8 cellular contexts compared by ENCODE assay signal in the genomic region with DNA sequence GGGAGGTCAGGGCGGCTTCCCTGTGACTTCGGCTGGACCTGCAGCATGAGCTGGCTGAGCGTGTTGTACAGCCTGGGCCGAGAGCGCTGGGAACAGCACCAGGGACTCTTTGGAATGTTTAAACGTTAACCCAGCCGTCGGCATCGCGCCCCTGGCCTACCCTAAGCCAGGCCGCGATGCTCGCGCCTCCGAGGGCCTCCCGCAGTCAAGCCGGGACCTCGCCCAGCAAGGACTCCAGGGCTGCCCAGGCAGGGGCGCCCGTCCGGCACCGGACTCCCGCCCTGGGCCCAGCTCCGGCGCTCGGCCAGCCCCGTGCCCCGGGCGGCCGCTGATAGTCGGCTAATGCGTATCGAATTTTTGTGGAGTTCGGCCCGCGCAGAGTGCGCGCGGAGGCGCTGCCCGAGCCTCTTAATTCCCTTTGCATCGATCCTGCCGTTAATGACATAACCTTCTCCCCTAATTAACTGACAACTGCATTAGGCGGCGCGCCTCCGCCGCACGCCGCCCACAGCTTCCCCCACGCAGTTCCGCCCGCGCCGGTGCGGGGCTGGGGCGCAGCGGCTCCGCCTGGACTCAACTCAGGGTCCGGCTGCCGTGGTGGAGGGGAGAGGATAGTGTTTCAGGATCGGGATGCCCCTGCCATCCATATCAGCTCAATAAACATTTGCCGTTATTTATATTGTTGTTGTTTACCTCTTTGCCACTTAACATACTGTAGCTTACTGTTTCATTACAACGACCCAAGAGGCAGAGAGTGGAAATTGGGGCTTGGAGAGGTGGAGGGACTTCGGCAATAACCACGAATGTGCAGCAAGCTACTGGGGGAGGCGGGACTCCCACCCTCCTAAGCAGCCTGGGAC. TPM values are rescaled to one million over a fixed set of nuclear protein-coding genes. Genes with fewer than 3 reads are reported as not detected.
A peak's percentile ranks its signal among the peaks of the same experiment; 100 is the strongest.
DNase-seq lines count a peak whose midpoint lies in the region; ATAC-seq and TF ChIP-seq lines count a peak whose summit lies in the region.

No MANE protein-coding gene starts in this region.

- no peak for DNase-seq in activated naive CD4-positive, alpha-beta T cell treated with anti-CD3 and anti-CD28 coated beads, Interleukin-2, amount 10 ng/mL, durations not matched to agents 7 days and 5 days
- no peak for DNase-seq in activated naive CD4-positive, alpha-beta T cell treated with anti-CD3 and anti-CD28 coated beads, Interleukin-2, amount 50 U/mL, for 16 hours
- no peak for DNase-seq in activated CD8-positive, alpha-beta T cell treated with anti-CD3 and anti-CD28 coated beads for 36 hours
- DNase-seq in cardiac muscle cell (ENCODE audit: low read depth in 1 of 2, low spot score in 1 of 2) (peak; percentile 35 to 47), ovary (peak in 3 of 5 donors; percentile 14 to 42 (median 22)), anterior cingulate cortex (lab: John Stamatoyannopoulos, UW) (no peak), mesenteric fat pad (ENCODE audit: low spot score) (no peak)

- H3K27me3 ChIP-seq in cardiac muscle cell (peaks cover 33% of the 10 kb centered on the region), ovary (no peaks in the 10 kb centered on the region)

- peaks cover 71% of the 10 kb centered on the region for H3K27me3 Mint-ChIP-seq in activated naive CD4-positive, alpha-beta T cell treated with anti-CD3 and anti-CD28 coated beads, Interleukin-2, amount 10 ng/mL, durations not matched to agents 7 days and 5 days
- peaks cover 43% of the 10 kb centered on the region for H3K27me3 Mint-ChIP-seq in activated CD8-positive, alpha-beta T cell treated with anti-CD3 and anti-CD28 coated beads for 36 hours

- H3K4me3 ChIP-seq in cardiac muscle cell (peak overlapping the region; percentile 22), ovary (peak overlapping the region; percentile 30)

- no peaks in the 10 kb centered on the region for H3K9me3 ChIP-seq in cardiac muscle cell (ENCODE audit: low read depth)
- H3K9me3 ChIP-seq in ovary = no peaks in the 10 kb centered on the region

- WGBS in ovary, 3 donors = 2 to 3% (median 2%) methylated on average over 63 to 67 of the region's 67 CpGs

- CTCF ChIA-PET in activated naive CD4-positive, alpha-beta T cell treated with anti-CD3 and anti-CD28 coated beads, Interleukin-2, amount 10 ng/mL, durations not matched to agents 7 days and 5 days (lab: Charles Lee) = interaction anchor here (0.9 kb wide), 1 partner anchor 19 kb away, joined by 3 read pairs; no protein-coding TSS in a partner anchor
- CTCF ChIA-PET in activated CD8-positive, alpha-beta T cell treated with anti-CD3 and anti-CD28 coated beads for 36 hours (lab: Charles Lee) = interaction anchor here (0.9 kb wide), 1 partner anchor 10 kb away, joined by 3 read pairs; no protein-coding TSS in a partner anchor

- H3K27ac ChIP-seq in cardiac muscle cell (no peak overlapping the region), ovary (no peak overlapping the region)

- TF ChIP-seq POLR2A in ovary (IDR thresholded peaks at IDR 0.05) = no peak

- POLR2A ChIA-PET in activated CD8-positive, alpha-beta T cell treated with anti-CD3 and anti-CD28 coated beads for 36 hours (lab: Charles Lee) = interaction anchor here (1.3 kb wide), 1 partner anchor 29 kb away, joined by 3 read pairs; a partner anchor contains a TSS

- no peak overlapping the region for H3K27ac Mint-ChIP-seq in activated naive CD4-positive, alpha-beta T cell treated with anti-CD3 and anti-CD28 coated beads, Interleukin-2, amount 10 ng/mL, durations not matched to agents 7 days and 5 days
- no peak overlapping the region for H3K27ac Mint-ChIP-seq in activated CD8-positive, alpha-beta T cell treated with anti-CD3 and anti-CD28 coated beads for 36 hours

- peak overlapping the region; percentile 53 for H3K4me3 Mint-ChIP-seq in activated naive CD4-positive, alpha-beta T cell treated with anti-CD3 and anti-CD28 coated beads, Interleukin-2, amount 10 ng/mL, durations not matched to agents 7 days and 5 days
- no peak overlapping the region for H3K4me3 Mint-ChIP-seq in activated CD8-positive, alpha-beta T cell treated with anti-CD3 and anti-CD28 coated beads for 36 hours

- no peaks in the 10 kb centered on the region for H3K36me3 Mint-ChIP-seq in activated naive CD4-positive, alpha-beta T cell treated with anti-CD3 and anti-CD28 coated beads, Interleukin-2, amount 10 ng/mL, durations not matched to agents 7 days and 5 days
- H3K36me3 Mint-ChIP-seq in activated CD8-positive, alpha-beta T cell treated with anti-CD3 and anti-CD28 coated beads for 36 hours (ENCODE audit: low read depth) = no peaks in the 10 kb centered on the region

- TF ChIP-seq CTCF in activated CD8-positive, alpha-beta T cell treated with anti-CD3 and anti-CD28 coated beads for 36 hours (IDR thresholded peaks at IDR 0.05) = no peak
- TF ChIP-seq CTCF in cardiac muscle cell (IDR thresholded peaks at IDR 0.05; ENCODE audit: low read depth, low read length) (no peak), ovary (IDR thresholded peaks at IDR 0.05) (no peak)

- ATAC-seq in activated CD8-positive, alpha-beta T cell treated with anti-CD3 and anti-CD28 coated beads for 36 hours = peak; percentile 29
- ATAC-seq in HG02623 (IDR thresholded peaks at IDR 0.05; ENCODE audit: unreplicated experiment) = no peak

- intact Hi-C loops in activated CD8-positive, alpha-beta T cell treated with anti-CD3 and anti-CD28 coated beads for 36 hours (cut with micrococcal nuclease) = no loop called here
- intact Hi-C loops in ovary (cut with DNase I) = no loop called here

- H3K36me3 ChIP-seq in cardiac muscle cell (no peaks in the 10 kb centered on the region), ovary (no peaks in the 10 kb centered on the region)

- peaks cover 13% of the 10 kb centered on the region for H3K4me1 Mint-ChIP-seq in activated naive CD4-positive, alpha-beta T cell treated with anti-CD3 and anti-CD28 coated beads, Interleukin-2, amount 10 ng/mL, durations not matched to agents 7 days and 5 days
- peaks cover 16% of the 10 kb centered on the region for H3K4me1 Mint-ChIP-seq in activated CD8-positive, alpha-beta T cell treated with anti-CD3 and anti-CD28 coated beads for 36 hours (ENCODE audit: low read depth)

- TF ChIP-seq EP300 in ovary (IDR thresholded peaks at IDR 0.05) = no peak

- no peaks in the 10 kb centered on the region for H3K9me3 Mint-ChIP-seq in activated naive CD4-positive, alpha-beta T cell treated with anti-CD3 and anti-CD28 coated beads, Interleukin-2, amount 10 ng/mL, durations not matched to agents 7 days and 5 days
- H3K9me3 Mint-ChIP-seq in activated CD8-positive, alpha-beta T cell treated with anti-CD3 and anti-CD28 coated beads for 36 hours = no peaks in the 10 kb centered on the region

- H3K4me1 ChIP-seq in cardiac muscle cell (ENCODE audit: low read depth) = no peaks in the 10 kb centered on the region
- H3K4me1 ChIP-seq in ovary (ENCODE audit: insufficient read depth) = no peaks in the 10 kb centered on the region

RNA-seq across cellular contexts. Expression of a gene that starts 28.8 kb away (rescaled TPM):
- total RNA-seq in activated CD8-positive, alpha-beta T cell treated with anti-CD3 and anti-CD28 coated beads for 36 hours = 10 to 100 TPM; 40.4 to 43.8 TPM
- total RNA-seq in cardiac muscle cell (26.0 and 26.5 TPM in 2 replicates), ovary (10 to 100 TPM; 10.6 to 24.0 (median 21.6) TPM), mesenteric fat pad (18.1 TPM)
- polyA plus RNA-seq in cardiac muscle cell (60.1 and 60.5 TPM in 2 replicates), ovary (10 to 100 TPM; 14.6 to 28.8 TPM)

RNA-seq across cellular contexts. Expression of a gene that starts 32.5 kb away (rescaled TPM):
- not detected for total RNA-seq in activated CD8-positive, alpha-beta T cell treated with anti-CD3 and anti-CD28 coated beads for 36 hours
- total RNA-seq in cardiac muscle cell = 0.39 and 0.53 TPM in 2 replicates
- 0.51 TPM in 1 of 2 replicates, not detected in the other for polyA plus RNA-seq in cardiac muscle cell
- under 1 TPM in 5 of 7 donors, not detected in 2; 0.18 to 0.84 (median 0.32) TPM for total RNA-seq in ovary
- 1 to 10 TPM in 1 of 2 donors, under 1 TPM in 1; 0.61 to 2.5 TPM for polyA plus RNA-seq in ovary
- not detected for total RNA-seq in mesenteric fat pad

Comparison
In these comparisons a context has a peak if more than half of its experiments do, and no peak if none do; other contexts are left out.
1. DNase-seq: peak in cardiac muscle cell (2 of 2) and ovary (3 of 5); none in activated naive CD4-positive, alpha-beta T cell treated with anti-CD3 and anti-CD28 coated beads, Interleukin-2, amount 10 ng/mL, durations not matched to agents 7 days and 5 days (single experiment), activated naive CD4-positive, alpha-beta T cell treated with anti-CD3 and anti-CD28 coated beads, Interleukin-2, amount 50 U/mL, for 16 hours (single experiment), activated CD8-positive, alpha-beta T cell treated with anti-CD3 and anti-CD28 coated beads for 36 hours (single experiment), anterior cingulate cortex (0 of 58) and mesenteric fat pad (single experiment).